Comparison of ENCODE assay signal across 30 cellular contexts in the genomic region with DNA sequence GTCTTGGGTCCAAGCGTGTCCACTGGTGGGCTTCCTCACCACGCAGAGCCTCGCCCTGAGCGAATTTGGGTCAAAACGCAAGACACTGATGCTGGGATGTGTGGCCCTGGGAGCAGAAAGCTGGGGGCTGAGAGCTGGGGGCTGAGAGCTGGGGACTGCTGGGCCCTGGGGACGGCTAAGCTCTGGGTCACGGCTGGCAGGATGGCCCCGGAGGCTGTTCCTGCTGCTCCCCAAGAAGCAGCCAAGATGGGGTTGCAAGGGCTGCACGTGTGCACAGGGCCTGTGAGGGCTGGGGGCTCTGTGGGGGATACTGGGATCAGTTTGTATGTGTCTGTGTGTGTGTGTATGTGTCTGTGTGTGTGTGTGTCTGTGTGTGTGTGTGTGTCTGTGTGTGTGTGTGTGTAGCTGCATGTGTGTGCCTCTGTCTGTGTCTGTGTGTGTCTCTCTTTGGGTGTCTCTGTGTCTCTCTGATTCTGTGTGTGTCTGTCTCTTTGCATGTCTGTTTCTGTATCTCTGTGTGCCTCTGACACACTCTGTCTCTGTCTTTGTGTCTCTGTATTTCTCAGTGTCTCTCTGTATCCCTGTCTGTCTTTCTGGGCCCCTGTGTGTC. TPM values are rescaled to one million over a fixed set of nuclear protein-coding genes. Genes with fewer than 3 reads are reported as not detected.
A peak's percentile ranks its signal among the peaks of the same experiment; 100 is the strongest.
DNase-seq lines count a peak whose midpoint lies in the region; ATAC-seq, FAIRE-seq and TF ChIP-seq lines count a peak whose summit lies in the region.
"Had no signal": no experiment of that assay in that cellular context is flagged by ENCODE, and none has a peak within 500 bp of the region (broad histone marks: within the 10 kb centered on the region; RNA-seq: fewer than 3 reads in every experiment).

No MANE protein-coding gene starts in this region.

- POLR2A ChIA-PET in H1 (lab: Charles Lee; ENCODE audit: partially characterized antibody): no interaction called here
- POLR2A ChIA-PET in activated CD4-positive, alpha-beta memory T cell treated with anti-CD3 and anti-CD28 coated beads for 36 hours (lab: Charles Lee): no interaction called here

- no peak overlapping the region for H3K56ac ChIP-seq in H1 (replicated peaks; ENCODE audit: insufficient read length, low read depth, low read length)

- ATAC-seq in right cardiac atrium: no peak
- no peak for ATAC-seq in mucosa of descending colon
- ATAC-seq: naive thymus-derived CD4-positive, alpha-beta T cell; T-cell had no signal

- H2AK5ac ChIP-seq in H1 (ENCODE audit: low read depth, low read length): 0 out of 2 replicates have a peak overlapping the region, but pooled peaks have one; percentile 86

- no peak for TF ChIP-seq EP300 in H1 (IDR thresholded peaks at IDR 0.05; ENCODE audit: borderline replicate concordance in 1 of 2, low read depth in 2 of 2, low read length in 2 of 2)

- no peak overlapping the region for H3K4me3 Mint-ChIP-seq in osteocyte (ENCODE audit: unreplicated experiment)
- no peak overlapping the region for H3K4me3 Mint-ChIP-seq in activated CD4-positive, alpha-beta memory T cell treated with anti-CD3 and anti-CD28 coated beads for 36 hours
- H3K4me3 Mint-ChIP-seq: activated naive CD4-positive, alpha-beta T cell treated with anti-CD3 and anti-CD28 coated beads for 36 hours; activated T-cell treated with anti-CD3 and anti-CD28 coated beads, Interleukin-2, amount 50 U/mL, for 24 hours; endodermal cell; naive thymus-derived CD4-positive, alpha-beta T cell; T-cell had no signal

- H3K27ac ChIP-seq in right cardiac atrium (ENCODE audit: low read length) (peak overlapping the region; percentile 44), H1 (ENCODE audit: low read depth, low read length) (no peak overlapping the region)

- peaks cover 58% of the 10 kb centered on the region for H3K4me1 Mint-ChIP-seq in osteocyte (ENCODE audit: unreplicated experiment)
- no peaks in the 10 kb centered on the region for H3K4me1 Mint-ChIP-seq in activated CD4-positive, alpha-beta memory T cell treated with anti-CD3 and anti-CD28 coated beads for 36 hours (ENCODE audit: low read depth)
- H3K4me1 Mint-ChIP-seq: T-cell had no signal

- TF ChIP-seq POLR2A in H1 (IDR thresholded peaks at IDR 0.05; ENCODE audit: control extremely low read depth in 1 of 2, low read depth in 2 of 2, low read length in 2 of 2): no peak

- no peak overlapping the region; the same call in 1 of the 2 replicates for H4K8ac ChIP-seq in H1 (ENCODE audit: extremely low read depth, insufficient read depth, low read length)

- H4K5ac ChIP-seq in H1 (ENCODE audit: insufficient read length, low read depth, low read length): no peak overlapping the region

- TF ChIP-seq RAD21 in H1 (IDR thresholded peaks at IDR 0.05 in 1 of 2, conservative IDR thresholded peaks at IDR 0.05 in 1 of 2; ENCODE audit: low read depth in 2 of 2, low read length in 2 of 2): no peak

- no peak overlapping the region for H4K91ac ChIP-seq in H1 (replicated peaks; ENCODE audit: insufficient read length, low read length)

- intact Hi-C loops in right cardiac atrium (cut with DNase I): no loop called here
- intact Hi-C loops in cardiac septum (cut with DNase I): no loop called here
- intact Hi-C loops in mucosa of descending colon (cut with DNase I, micrococcal nuclease): no loop called here
- intact Hi-C loops in activated CD4-positive, alpha-beta memory T cell treated with anti-CD3 and anti-CD28 coated beads for 36 hours (cut with micrococcal nuclease): no loop called here

- no peaks in the 10 kb centered on the region for H3K36me3 Mint-ChIP-seq in osteocyte (ENCODE audit: unreplicated experiment)
- no peaks in the 10 kb centered on the region for H3K36me3 Mint-ChIP-seq in activated CD4-positive, alpha-beta memory T cell treated with anti-CD3 and anti-CD28 coated beads for 36 hours
- H3K36me3 Mint-ChIP-seq: naive thymus-derived CD4-positive, alpha-beta T cell; T-cell had no signal

- H3K9me3 Mint-ChIP-seq in osteocyte (ENCODE audit: unreplicated experiment): no peaks in the 10 kb centered on the region
- no peaks in the 10 kb centered on the region for H3K9me3 Mint-ChIP-seq in activated CD4-positive, alpha-beta memory T cell treated with anti-CD3 and anti-CD28 coated beads for 36 hours
- H3K9me3 Mint-ChIP-seq: activated naive CD4-positive, alpha-beta T cell treated with anti-CD3 and anti-CD28 coated beads for 36 hours; activated T-cell treated with anti-CD3 and anti-CD28 coated beads, Interleukin-2, amount 50 U/mL, for 24 hours; endodermal cell; naive thymus-derived CD4-positive, alpha-beta T cell; T-cell had no signal

- peak overlapping the region; percentile 68 for H3K27ac Mint-ChIP-seq in osteocyte (ENCODE audit: unreplicated experiment)
- no peak overlapping the region for H3K27ac Mint-ChIP-seq in activated CD4-positive, alpha-beta memory T cell treated with anti-CD3 and anti-CD28 coated beads for 36 hours
- H3K27ac Mint-ChIP-seq: activated naive CD4-positive, alpha-beta T cell treated with anti-CD3 and anti-CD28 coated beads for 36 hours; activated T-cell treated with anti-CD3 and anti-CD28 coated beads, Interleukin-2, amount 50 U/mL, for 24 hours; endodermal cell; T-cell had no signal

- no peak overlapping the region for H2BK20ac ChIP-seq in H1 (ENCODE audit: low read length)

- no peak overlapping the region for H3K14ac ChIP-seq in H1 (ENCODE audit: insufficient read length)

- CTCF ChIA-PET in H1 (lab: Charles Lee; ENCODE audit: partially characterized antibody): interaction anchor here (0.7 to 2.8 kb wide), 2 partner anchors 9 to 22 kb away, joined by 3 to 9 read pairs; no protein-coding TSS in a partner anchor
- CTCF ChIA-PET in activated CD4-positive, alpha-beta memory T cell treated with anti-CD3 and anti-CD28 coated beads for 36 hours (lab: Charles Lee): no interaction called here

- no peak overlapping the region for H2BK120ac ChIP-seq in H1 (replicated peaks; ENCODE audit: low read depth, low read length)

- H3K27me3 ChIP-seq in right cardiac atrium (ENCODE audit: control insufficient read depth, insufficient read depth) (no peaks in the 10 kb centered on the region), H1 (replicated peaks in 1 of 4; ENCODE audit: control insufficient read depth in 3 of 4, extremely low read depth in 1 of 4, insufficient read depth in 3 of 4, low read length in 3 of 4) (no peaks in the 10 kb centered on the region)
- H3K27me3 ChIP-seq: BE2C, pancreas, SJCRH30, upper lobe of left lung had no signal

- no peak overlapping the region for H3K23ac ChIP-seq in H1 (ENCODE audit: insufficient read length)

- H3K4me1 ChIP-seq in right cardiac atrium (ENCODE audit: control insufficient read depth, insufficient read depth, low read length) (peaks cover 12% of the 10 kb centered on the region), H1 (replicated peaks in 1 of 4; ENCODE audit: control insufficient read depth in 3 of 4, insufficient read depth in 4 of 4, low read length in 3 of 4) (peaks cover 0 to 2% (median 0%) of the 10 kb centered on the region in 4 experiments; a peak in 2 of 7 replicates), mucosa of descending colon (ENCODE audit: low read depth) (no peaks in the 10 kb centered on the region)

- no peaks in the 10 kb centered on the region for H3K79me1 ChIP-seq in H1 (ENCODE audit: low read depth, low read length)

- 0 out of 2 replicates have a peak, but pooled peaks cover 3% of the 10 kb centered on the region for H3K23me2 ChIP-seq in H1 (ENCODE audit: low read depth, low read length)

- no peaks in the 10 kb centered on the region for H4K20me1 ChIP-seq in H1 (replicated peaks in 1 of 2; ENCODE audit: control insufficient read depth in 1 of 2, insufficient read depth in 2 of 2, low read length in 2 of 2)

- H3K4ac ChIP-seq in H1 (replicated peaks; ENCODE audit: insufficient read length, low read depth, low read length): no peak overlapping the region

- TF ChIP-seq CTCF in H1 (IDR thresholded peaks at IDR 0.05; ENCODE audit: control extremely low read depth in 1 of 3, insufficient read depth in 1 of 3, low read depth in 1 of 3, low read length in 3 of 3) (no peak), osteocyte (IDR thresholded peaks at IDR 0.05) (no peak), mucosa of descending colon (IDR thresholded peaks at IDR 0.05) (no peak)

- H3K36me3 ChIP-seq in H1 (ENCODE audit: control insufficient read depth in 2 of 4, insufficient read depth in 4 of 4, low read length in 3 of 4): no peaks in the 10 kb centered on the region
- H3K36me3 ChIP-seq in mucosa of descending colon (ENCODE audit: low read depth): no peaks in the 10 kb centered on the region
- H3K36me3 ChIP-seq: BE2C, pancreas, SJCRH30, upper lobe of left lung had no signal

- WGBS in right cardiac atrium: 93% methylated on average over 9 of the region's 9 CpGs
- 83% methylated on average over 8 of the region's 9 CpGs; no CpG with 5 or more reads in 1 of the 2 experiments for WGBS in H1 (ENCODE audit: extremely low coverage in 1 of 2, insufficient coverage in 1 of 2, insufficient read length in 1 of 2, insufficient replicate concordance in 2 of 2, low coverage in 1 of 2, low lambda C conversion rate in 2 of 2, missing lambda C conversion rate in 1 of 2), 2 experiments

- no peak overlapping the region for H2AFZ ChIP-seq in H1 (ENCODE audit: low read length)

- H3K18ac ChIP-seq in H1 (ENCODE audit: extremely low read depth, low read length): no peak overlapping the region

- no peak overlapping the region for H3K4me2 ChIP-seq in H1 (ENCODE audit: insufficient read depth in 1 of 2, low read depth in 2 of 2, low read length in 2 of 2)

- H3K9me3 ChIP-seq in right cardiac atrium (ENCODE audit: control insufficient read depth, low read length): no peaks in the 10 kb centered on the region
- H3K9me3 ChIP-seq in H1 (ENCODE audit: insufficient read depth in 2 of 2, low read depth in 1 of 2, low read length in 1 of 2): no peaks in the 10 kb centered on the region
- H3K9me3 ChIP-seq in mucosa of descending colon: no peaks in the 10 kb centered on the region
- H3K9me3 ChIP-seq: BE2C, pancreas, SJCRH30, upper lobe of left lung had no signal

- H3K9ac ChIP-seq in H1 (replicated peaks in 1 of 4; ENCODE audit: extremely low read depth in 1 of 4, low read depth in 3 of 4, low read length in 3 of 4): no peak overlapping the region

- H3K4me3 ChIP-seq in right cardiac atrium (ENCODE audit: low read length): no peak overlapping the region
- no peak overlapping the region for H3K4me3 ChIP-seq in H1 (ENCODE audit: extremely low read depth in 1 of 4, insufficient read depth in 2 of 4, low read depth in 3 of 4, low read length in 4 of 4)
- no peak overlapping the region for H3K4me3 ChIP-seq in mucosa of descending colon
- H3K4me3 ChIP-seq: pancreas, SJCRH30, upper lobe of left lung had no signal

- no peak overlapping the region; the same call in 1 of the 2 replicates for H2BK12ac ChIP-seq in H1 (ENCODE audit: low read depth, low read length)

- no peak overlapping the region for H2BK5ac ChIP-seq in H1 (ENCODE audit: low read depth, low read length)

- H2BK15ac ChIP-seq in H1 (ENCODE audit: low read length): 0 out of 2 replicates have a peak overlapping the region, but pooled peaks have one; percentile 18

- no peaks in the 10 kb centered on the region for H3K79me2 ChIP-seq in H1 (ENCODE audit: control insufficient read depth in 1 of 2, insufficient read depth in 2 of 2, low read length in 2 of 2)

- no peaks in the 10 kb centered on the region for H3K27me3 Mint-ChIP-seq in osteocyte (ENCODE audit: unreplicated experiment)
- H3K27me3 Mint-ChIP-seq in activated CD4-positive, alpha-beta memory T cell treated with anti-CD3 and anti-CD28 coated beads for 36 hours: no peaks in the 10 kb centered on the region
- H3K27me3 Mint-ChIP-seq: activated T-cell treated with anti-CD3 and anti-CD28 coated beads, Interleukin-2, amount 50 U/mL, for 24 hours had no signal

- DNase-seq in right cardiac atrium (peak in 1 of 3 donors; percentile 38), cardiac septum (ENCODE audit: low spot score) (no peak), H1 (ENCODE audit: low read depth in 1 of 2, low spot score in 2 of 2) (no peak), osteocyte (ENCODE audit: extremely low spot score, unreplicated experiment) (no peak), mucosa of descending colon (no peak), T-helper 2 cell (no peak)
- no peak for DNase-seq in activated CD4-positive, CD25-positive, alpha-beta regulatory T cell (lab: John Stamatoyannopoulos, UW)
- DNase-seq in activated CD4-positive, alpha-beta memory T cell treated with anti-CD3 and anti-CD28 coated beads for 36 hours: no peak
- DNase-seq: activated naive CD4-positive, alpha-beta T cell treated with anti-CD3 and anti-CD28 coated beads for 36 hours; activated T-cell treated with anti-CD3 and anti-CD28 coated beads, Interleukin-2, amount 50 U/mL, for 24 hours; amniotic stem cell; DMS79; endodermal cell; GF-D8; GOT3; kidney glomerular epithelial cell; MV-4-11; naive thymus-derived CD4-positive, alpha-beta T cell; NCI-H146; NCI-H510A; SJCRH30; stimulated activated CD8-positive, alpha-beta memory T cell treated with anti-CD3 and anti-CD28 coated beads, Interleukin-4, amount 100 ng/mL, for 48 hours; T-cell; upper lobe of left lung had no signal

- FAIRE-seq in H1 (lab: Jason Lieb, UNC): no peak
- FAIRE-seq: pancreas, TTC549 had no signal

RNA-seq across cellular contexts. Expression of a gene that starts 38.2 kb away (rescaled TPM):
- not detected for total RNA-seq in right cardiac atrium
- 0.09 TPM for polyA plus RNA-seq in right cardiac atrium
- total RNA-seq in cardiac septum: not detected
- not detected in 2 replicates for total RNA-seq in H1 (2021; fragmentation: NEBNext Ultra II Directional; extraction: Animal tissue kit (Norgen Biotek cat#: 25700))
- 0.06 and 0.18 TPM in 2 replicates for polyA plus RNA-seq in H1 (2011; rRNA removed)
- 0.12 TPM for polyA plus RNA-seq in H1 (2011; cell fraction: cytosol; rRNA removed)
- 0.23 TPM for polyA plus RNA-seq in H1 (2011; cell fraction: nucleus; rRNA removed)
- polyA plus RNA-seq in H1 (2012, experiment 1 of 2): 0.15 to 0.29 TPM in 2 of 4 replicates, not detected in the others
- 0.42 TPM for polyA plus RNA-seq in H1 (2012, experiment 2 of 2)
- 0.06 TPM for polyA plus RNA-seq in H1 (2013, experiment 1 of 2)
- 0.02 TPM for polyA plus RNA-seq in H1 (2013, experiment 2 of 2)
- polyA minus RNA-seq in H1 (2011; rRNA and poly(A)+ RNA removed): 0.17 TPM in 1 of 2 replicates, not detected in the other
- polyA minus RNA-seq in H1 (2011; cell fraction: cytosol; rRNA and poly(A)+ RNA removed): not detected
- polyA minus RNA-seq in H1 (2011; cell fraction: nucleus; rRNA and poly(A)+ RNA removed): not detected
- not detected in 2 replicates for total RNA-seq in osteocyte
- total RNA-seq in mucosa of descending colon: not detected
- not detected for total RNA-seq in activated CD4-positive, alpha-beta memory T cell treated with anti-CD3 and anti-CD28 coated beads for 36 hours
- total RNA-seq: activated CD8-positive, alpha-beta memory T cell treated with anti-CD3 and anti-CD28 coated beads for 36 hours; activated naive CD4-positive, alpha-beta T cell treated with anti-CD3 and anti-CD28 coated beads for 36 hours; endodermal cell; HT-29; mesenteric fat pad; naive thymus-derived CD4-positive, alpha-beta T cell; pancreas; T-cell had no signal
- polyA plus RNA-seq: naive thymus-derived CD4-positive, alpha-beta T cell had no signal
